ENCODE assay signal across 15 cellular contexts in genomic region chr7:36747251-36747968, GRCh38. TPM values are rescaled to one million over a fixed set of nuclear protein-coding genes. Genes with fewer than 3 reads are reported as not detected.
DNase-seq lines count a peak whose midpoint lies in the region; ATAC-seq lines count a peak whose summit lies in the region.
"Had no signal": no experiment of that assay in that cellular context is flagged by ENCODE, and none has a peak within 500 bp of the region (broad histone marks: within the 10 kb centered on the region; RNA-seq: fewer than 3 reads in every experiment).

No MANE protein-coding gene starts in this region.

- H3K4me2 ChIP-seq in neuronal stem cell (ENCODE audit: insufficient read depth, low read length, poor library complexity, severe bottlenecking), result no peak overlapping the region

- peak; percentile 21 for ATAC-seq in activated T-helper 17 cell treated with anti-CD3 and anti-CD28 coated beads, Interleukin-2, amount 50 U/mL, for 72 hours (replicated peaks)
- ATAC-seq: activated CD4-positive, CD25-positive, alpha-beta regulatory T cell treated with anti-CD3 and anti-CD28 coated beads, Interleukin-2, amount 50 U/mL, for 24 hours had no signal

- no peak overlapping the region for H2AK5ac ChIP-seq in neuronal stem cell (ENCODE audit: low read depth, low read length)

- H3K36me3 ChIP-seq in neuronal stem cell (replicated peaks in 1 of 2; ENCODE audit: control insufficient read depth in 2 of 2, insufficient read depth in 2 of 2, low read length in 2 of 2), result no peaks in the 10 kb centered on the region

- H2BK5ac ChIP-seq in neuronal stem cell (ENCODE audit: low read length), result no peak overlapping the region

- WGBS in neuronal stem cell (ENCODE audit: extremely low coverage in 2 of 2, insufficient read length in 2 of 2, insufficient replicate concordance in 1 of 2), 2 donors, result no CpG with 5 or more reads among the region's 4 CpGs

- H3K9me3 ChIP-seq in neuronal stem cell (replicated peaks in 1 of 2; ENCODE audit: control insufficient read depth in 2 of 2, insufficient read depth in 1 of 2, low read depth in 1 of 2, low read length in 2 of 2), result no peaks in the 10 kb centered on the region

- no peak overlapping the region for H2AFZ ChIP-seq in neuronal stem cell (ENCODE audit: low read length)

- no peak overlapping the region for H3K9ac ChIP-seq in neuronal stem cell (ENCODE audit: low read depth, low read length, poor library complexity)

- no peaks in the 10 kb centered on the region for H3K4me1 ChIP-seq in neuronal stem cell (ENCODE audit: control insufficient read depth in 2 of 2, insufficient read depth in 1 of 2, low read depth in 1 of 2, low read length in 2 of 2)

- H3K9me3 Mint-ChIP-seq in T-helper 2 cell treated with Interferon-gamma antibody and Interleukin-4, amounts not matched to agents 5 μg/mL and 100 μg/mL, for 36 hours, result peaks cover 14% of the 10 kb centered on the region
- H3K9me3 Mint-ChIP-seq in activated T-helper 17 cell treated with anti-CD3 and anti-CD28 coated beads, Interleukin-2, amount 50 U/mL, for 72 hours, result no peaks in the 10 kb centered on the region

- H3K27me3 ChIP-seq in neuronal stem cell (ENCODE audit: control insufficient read depth in 3 of 3, insufficient read depth in 3 of 3, low read depth in 1 of 3, low read length in 3 of 3), result no peaks in the 10 kb centered on the region

- no peak overlapping the region for H3K4ac ChIP-seq in neuronal stem cell (ENCODE audit: low read length)

- H3K4me3 ChIP-seq in neuronal stem cell (ENCODE audit: low read length in 2 of 2), result no peak overlapping the region

- no peak overlapping the region for H3K27ac ChIP-seq in neuronal stem cell (replicated peaks; ENCODE audit: low read length)

- H4K91ac ChIP-seq in neuronal stem cell (ENCODE audit: low read depth, low read length, poor library complexity), result no peak overlapping the region

- no peak overlapping the region for H3K14ac ChIP-seq in neuronal stem cell (ENCODE audit: low read length)

- no peak overlapping the region for H3K18ac ChIP-seq in neuronal stem cell (ENCODE audit: low read length)

- H2BK15ac ChIP-seq in neuronal stem cell (ENCODE audit: low read length), result no peak overlapping the region

- no peak for DNase-seq in T-helper 2 cell treated with Interferon-gamma antibody and Interleukin-4, amounts not matched to agents 5 μg/mL and 100 μg/mL, for 36 hours (ENCODE audit: low spot score)
- DNase-seq in T-helper 2 cell (no peak), iPS-NIHi11 (ENCODE audit: low spot score) (peak; percentile 32), smooth muscle cell of the brain vasculature (ENCODE audit: low read depth, low spot score) (peak; percentile 26), dermis blood vessel endothelial cell (no peak), NAMALWA (ENCODE audit: low spot score) (no peak), neuronal stem cell (ENCODE audit: low spot score) (no peak)
- DNase-seq: activated naive CD4-positive, alpha-beta T cell; hippocampal formation; Karpas-422; NCI-H510A treated with DMSO at 0.1 percent for 48 hours; SHP77 treated with DMSO at 0.1 percent for 48 hours had no signal

- no peak overlapping the region for H3K23ac ChIP-seq in neuronal stem cell (ENCODE audit: low read depth, low read length, poor library complexity)

- H3K4me3 Mint-ChIP-seq in T-helper 2 cell treated with Interferon-gamma antibody and Interleukin-4, amounts not matched to agents 5 μg/mL and 100 μg/mL, for 36 hours, result peak overlapping the region; percentile 56
- H3K4me3 Mint-ChIP-seq in activated T-helper 17 cell treated with anti-CD3 and anti-CD28 coated beads, Interleukin-2, amount 50 U/mL, for 72 hours, result peak overlapping the region; percentile 14

- peaks cover 3% of the 10 kb centered on the region for H3K27me3 Mint-ChIP-seq in T-helper 2 cell treated with Interferon-gamma antibody and Interleukin-4, amounts not matched to agents 5 μg/mL and 100 μg/mL, for 36 hours (ENCODE audit: low read depth)
- H3K27me3 Mint-ChIP-seq in activated T-helper 17 cell treated with anti-CD3 and anti-CD28 coated beads, Interleukin-2, amount 50 U/mL, for 72 hours, result peaks cover 4% of the 10 kb centered on the region

- no peaks in the 10 kb centered on the region for H3K79me1 ChIP-seq in neuronal stem cell (ENCODE audit: low read depth, low read length)

- peaks cover 33% of the 10 kb centered on the region for H3K4me1 Mint-ChIP-seq in T-helper 2 cell treated with Interferon-gamma antibody and Interleukin-4, amounts not matched to agents 5 μg/mL and 100 μg/mL, for 36 hours (ENCODE audit: low read depth)
- peaks cover 18% of the 10 kb centered on the region for H3K4me1 Mint-ChIP-seq in activated T-helper 17 cell treated with anti-CD3 and anti-CD28 coated beads, Interleukin-2, amount 50 U/mL, for 72 hours

- H2BK12ac ChIP-seq in neuronal stem cell (ENCODE audit: low read length), result no peak overlapping the region

- H3K27ac Mint-ChIP-seq in T-helper 2 cell treated with Interferon-gamma antibody and Interleukin-4, amounts not matched to agents 5 μg/mL and 100 μg/mL, for 36 hours, result no peak overlapping the region
- no peak overlapping the region for H3K27ac Mint-ChIP-seq in activated T-helper 17 cell treated with anti-CD3 and anti-CD28 coated beads, Interleukin-2, amount 50 U/mL, for 72 hours

- no peak overlapping the region for H2BK120ac ChIP-seq in neuronal stem cell (ENCODE audit: low read depth, low read length)

- no peak overlapping the region for H4K8ac ChIP-seq in neuronal stem cell (ENCODE audit: low read depth, low read length)

- peaks cover 8% of the 10 kb centered on the region for H3K36me3 Mint-ChIP-seq in T-helper 2 cell treated with Interferon-gamma antibody and Interleukin-4, amounts not matched to agents 5 μg/mL and 100 μg/mL, for 36 hours (ENCODE audit: low read depth)
- no peaks in the 10 kb centered on the region for H3K36me3 Mint-ChIP-seq in activated T-helper 17 cell treated with anti-CD3 and anti-CD28 coated beads, Interleukin-2, amount 50 U/mL, for 72 hours (ENCODE audit: low read depth)

RNA-seq across cellular contexts. Expression of gene AOAH, which starts 23.1 kb away (rescaled TPM):
- 1 to 10 TPM; 1.4 to 2.9 TPM for total RNA-seq in activated T-helper 17 cell treated with anti-CD3 and anti-CD28 coated beads, Interleukin-2, amount 50 U/mL, for 72 hours
- 0.09 TPM in 1 of 2 replicates, not detected in the other for total RNA-seq in dermis blood vessel endothelial cell
- 0.70 TPM for polyA plus RNA-seq in neuronal stem cell (2013, experiment 1 of 2)
- polyA plus RNA-seq in neuronal stem cell (2013, experiment 2 of 2), result 1.1 TPM
- total RNA-seq: A673 had no signal

Comparison
In these comparisons a context has a peak if more than half of its experiments do, and no peak if none do; other contexts are left out.
1. DNase-seq: peak in iPS-NIHi11 (single experiment) and smooth muscle cell of the brain vasculature (single experiment); none in T-helper 2 cell treated with Interferon-gamma antibody and Interleukin-4, amounts not matched to agents 5 μg/mL and 100 μg/mL, for 36 hours (single experiment), T-helper 2 cell (0 of 5), dermis blood vessel endothelial cell (single experiment), NAMALWA (single experiment) and neuronal stem cell (single experiment).